ENCODE assay signal across 18 cellular contexts in the genomic region with DNA sequence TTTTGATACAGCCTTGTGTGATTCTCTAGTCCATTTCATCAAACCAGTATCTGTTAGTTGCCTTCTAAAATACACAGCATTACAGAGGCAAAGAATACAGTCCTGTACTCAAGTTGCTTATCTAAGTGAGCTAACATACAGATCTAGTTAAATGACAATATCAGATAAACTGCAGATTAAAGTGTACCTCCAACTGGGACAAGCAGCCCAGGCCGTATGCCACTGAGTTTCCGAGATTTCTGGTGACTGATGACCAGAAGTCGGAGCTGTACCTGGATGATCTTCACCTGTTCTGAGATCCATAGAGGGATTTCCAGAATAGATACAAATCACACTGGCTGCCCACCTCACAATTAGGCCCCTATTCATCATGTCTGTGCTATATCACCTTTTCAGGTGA. TPM values are rescaled to one million over a fixed set of nuclear protein-coding genes. Genes with fewer than 3 reads are reported as not detected.
DNase-seq lines count a peak whose midpoint lies in the region; ATAC-seq lines count a peak whose summit lies in the region.
"Had no signal": no experiment of that assay in that cellular context is flagged by ENCODE, and none has a peak within 500 bp of the region (broad histone marks: within the 10 kb centered on the region; RNA-seq: fewer than 3 reads in every experiment).

No MANE protein-coding gene starts in this region.

- H3K4me2 ChIP-seq in mesendoderm (ENCODE audit: low read length) (no peak overlapping the region), GM23248 (ENCODE audit: unreplicated experiment) (no peak overlapping the region)

- H4K20me1 ChIP-seq in GM23248 (ENCODE audit: insufficient read depth), result no peaks in the 10 kb centered on the region

- no peak overlapping the region for H3K9ac ChIP-seq in mesendoderm (ENCODE audit: low read length)
- no peak overlapping the region for H3K9ac ChIP-seq in GM23248

- H2BK15ac ChIP-seq in mesendoderm (replicated peaks; ENCODE audit: low read depth), result no peak overlapping the region

- CTCF ChIA-PET in naive thymus-derived CD4-positive, alpha-beta T cell (lab: Charles Lee), result no interaction called here

- POLR2A ChIA-PET in naive thymus-derived CD4-positive, alpha-beta T cell (lab: Charles Lee), result no interaction called here

- no peaks in the 10 kb centered on the region for H3K9me3 Mint-ChIP-seq in stimulated activated memory B cell treated with anti-CD40 and anti-IgM and Interleukin-4, amounts not matched to agents 10 μg/mL and 1 μg/mL and 100 μg/mL, for 72 hours
- H3K9me3 Mint-ChIP-seq in naive thymus-derived CD4-positive, alpha-beta T cell, result no peaks in the 10 kb centered on the region
- H3K9me3 Mint-ChIP-seq: CD4-positive, alpha-beta memory T cell; HFFc6 had no signal

- H3K18ac ChIP-seq in mesendoderm (ENCODE audit: low read length), result no peak overlapping the region

- H2AFZ ChIP-seq in GM23248, result no peak overlapping the region

- DNase-seq in NCI-H524 (lab: John Stamatoyannopoulos, UW), result peak; percentile 27 to 62
- no peak for DNase-seq in NCI-H524 treated with DMSO at 0.1 percent for 48 hours (lab: John Stamatoyannopoulos, UW)
- DNase-seq in NCI-H82 treated with DMSO at 0.1 percent for 48 hours (lab: John Stamatoyannopoulos, UW; ENCODE audit: unreplicated experiment), result peak; percentile 52
- peak; percentile 65 for DNase-seq in mesendoderm
- no peak for DNase-seq in GM23248
- no peak for DNase-seq in naive thymus-derived CD4-positive, alpha-beta T cell
- DNase-seq: C1 segment of cervical spinal cord; Calu3; CD4-positive, alpha-beta memory T cell; COR-L47; DMS79; EL; GDM1; GOT3; HFFc6 had no signal

- no peaks in the 10 kb centered on the region for H3K4me1 Mint-ChIP-seq in stimulated activated memory B cell treated with anti-CD40 and anti-IgM and Interleukin-4, amounts not matched to agents 10 μg/mL and 1 μg/mL and 100 μg/mL, for 72 hours
- H3K4me1 Mint-ChIP-seq in naive thymus-derived CD4-positive, alpha-beta T cell, result no peaks in the 10 kb centered on the region
- H3K4me1 Mint-ChIP-seq: CD4-positive, alpha-beta memory T cell had no signal

- no peaks in the 10 kb centered on the region for H3K36me3 ChIP-seq in mesendoderm (ENCODE audit: control insufficient read depth, insufficient read depth, low read length)
- H3K36me3 ChIP-seq in GM23248 (ENCODE audit: low read depth), result no peaks in the 10 kb centered on the region
- H3K36me3 ChIP-seq in naive thymus-derived CD4-positive, alpha-beta T cell (ENCODE audit: control insufficient read depth in 2 of 3, insufficient read depth in 3 of 3, low read length in 3 of 3), result no peaks in the 10 kb centered on the region
- H3K36me3 ChIP-seq: HAP-1 had no signal

- H3F3A ChIP-seq in GM23248 (ENCODE audit: insufficient read depth), result no peaks in the 10 kb centered on the region; the same call in 1 of the 2 replicates

- no peak overlapping the region for H3K23ac ChIP-seq in mesendoderm (ENCODE audit: low read length)

- H2BK120ac ChIP-seq in mesendoderm (ENCODE audit: low read depth, low read length), result no peak overlapping the region

- no CpG with 5 or more reads among the region's 3 CpGs for WGBS in mesendoderm (ENCODE audit: extremely low coverage, insufficient coverage, low lambda C conversion rate)
- WGBS in GM23248 (ENCODE audit: low coverage in 1 of 2, low lambda C conversion rate in 2 of 2, missing lambda C conversion rate in 2 of 2), 2 experiments, result 96 to 99% methylated on average over 3 of the region's 3 CpGs

- no peak overlapping the region for H3K4me3 ChIP-seq in mesendoderm (ENCODE audit: low read length)
- no peak overlapping the region for H3K4me3 ChIP-seq in GM23248
- H3K4me3 ChIP-seq in naive thymus-derived CD4-positive, alpha-beta T cell (ENCODE audit: low read length), result no peak overlapping the region
- H3K4me3 ChIP-seq: GM12878, HAP-1 had no signal

- in situ Hi-C loops in GM23248 (cut with MboI), result no loop called here

- H3K27me3 Mint-ChIP-seq in stimulated activated memory B cell treated with anti-CD40 and anti-IgM and Interleukin-4, amounts not matched to agents 10 μg/mL and 1 μg/mL and 100 μg/mL, for 72 hours, result no peaks in the 10 kb centered on the region
- peaks cover 0 to 19% (median 0%) of the 10 kb centered on the region in 5 donors for H3K27me3 Mint-ChIP-seq in naive thymus-derived CD4-positive, alpha-beta T cell

- no peak overlapping the region for H3K27ac Mint-ChIP-seq in stimulated activated memory B cell treated with anti-CD40 and anti-IgM and Interleukin-4, amounts not matched to agents 10 μg/mL and 1 μg/mL and 100 μg/mL, for 72 hours
- no peak overlapping the region for H3K27ac Mint-ChIP-seq in naive thymus-derived CD4-positive, alpha-beta T cell
- H3K27ac Mint-ChIP-seq: CD4-positive, alpha-beta memory T cell; HFFc6 had no signal

- H3K56ac ChIP-seq in mesendoderm (ENCODE audit: low read length), result no peak overlapping the region

- H3K4me3 Mint-ChIP-seq in stimulated activated memory B cell treated with anti-CD40 and anti-IgM and Interleukin-4, amounts not matched to agents 10 μg/mL and 1 μg/mL and 100 μg/mL, for 72 hours, result no peak overlapping the region
- H3K4me3 Mint-ChIP-seq in naive thymus-derived CD4-positive, alpha-beta T cell, result no peak overlapping the region
- H3K4me3 Mint-ChIP-seq: CD4-positive, alpha-beta memory T cell; HFFc6 had no signal

- no peak overlapping the region for H4K5ac ChIP-seq in mesendoderm (ENCODE audit: low read length)

- no peaks in the 10 kb centered on the region for H3K79me2 ChIP-seq in mesendoderm (ENCODE audit: control insufficient read depth, insufficient read depth, low read length)
- H3K79me2 ChIP-seq in GM23248 (ENCODE audit: insufficient read depth), result no peaks in the 10 kb centered on the region

- intact Hi-C loops in naive thymus-derived CD4-positive, alpha-beta T cell (cut with micrococcal nuclease), result no loop called here

- no peak overlapping the region for H3K4ac ChIP-seq in mesendoderm (ENCODE audit: low read depth, low read length)

- H2BK5ac ChIP-seq in mesendoderm (ENCODE audit: low read length), result no peak overlapping the region

- H3K9me2 ChIP-seq in GM23248 (ENCODE audit: insufficient read depth), result no peaks in the 10 kb centered on the region

- ATAC-seq in stimulated activated memory B cell treated with anti-CD40 and anti-IgM and Interleukin-4, amounts not matched to agents 10 μg/mL and 1 μg/mL and 100 μg/mL, for 72 hours, result no peak
- ATAC-seq in naive thymus-derived CD4-positive, alpha-beta T cell, result no peak
- ATAC-seq: GM12878 had no signal

- peaks cover 2% of the 10 kb centered on the region for H3K4me1 ChIP-seq in mesendoderm (ENCODE audit: control insufficient read depth, low read depth, low read length)
- H3K4me1 ChIP-seq in GM23248 (ENCODE audit: insufficient read depth), result peaks cover 10% of the 10 kb centered on the region
- no peaks in the 10 kb centered on the region for H3K4me1 ChIP-seq in naive thymus-derived CD4-positive, alpha-beta T cell (ENCODE audit: control insufficient read depth in 2 of 2, insufficient read depth in 2 of 2, low read length in 2 of 2)

- H3K27ac ChIP-seq in mesendoderm (ENCODE audit: low read depth, low read length) (no peak overlapping the region), GM23248 (no peak overlapping the region)
- H3K27ac ChIP-seq in naive thymus-derived CD4-positive, alpha-beta T cell (ENCODE audit: low read depth, low read length), result no peak overlapping the region

- no peaks in the 10 kb centered on the region for H3K27me3 ChIP-seq in mesendoderm (ENCODE audit: insufficient read depth, low read length, poor library complexity)
- H3K27me3 ChIP-seq in GM23248 (replicated peaks; ENCODE audit: insufficient read depth), result no peaks in the 10 kb centered on the region
- H3K27me3 ChIP-seq in naive thymus-derived CD4-positive, alpha-beta T cell (ENCODE audit: control insufficient read depth in 2 of 2, insufficient read depth in 2 of 2, low read length in 2 of 2), result no peaks in the 10 kb centered on the region

- H2AK5ac ChIP-seq in mesendoderm (ENCODE audit: low read length), result no peak overlapping the region

- no peaks in the 10 kb centered on the region for H3K36me3 Mint-ChIP-seq in stimulated activated memory B cell treated with anti-CD40 and anti-IgM and Interleukin-4, amounts not matched to agents 10 μg/mL and 1 μg/mL and 100 μg/mL, for 72 hours
- no peaks in the 10 kb centered on the region for H3K36me3 Mint-ChIP-seq in naive thymus-derived CD4-positive, alpha-beta T cell
- H3K36me3 Mint-ChIP-seq: CD4-positive, alpha-beta memory T cell had no signal

- no peaks in the 10 kb centered on the region for H3K79me1 ChIP-seq in mesendoderm (ENCODE audit: low read length)

- H4K8ac ChIP-seq in mesendoderm (ENCODE audit: low read depth, low read length), result no peak overlapping the region

- no peaks in the 10 kb centered on the region for H3K9me3 ChIP-seq in GM23248 (ENCODE audit: low read depth)
- H3K9me3 ChIP-seq in naive thymus-derived CD4-positive, alpha-beta T cell (ENCODE audit: control insufficient read depth in 2 of 3, low read length in 3 of 3), result no peaks in the 10 kb centered on the region

RNA-seq across cellular contexts. Expression of a gene that starts 6.3 kb away (rescaled TPM):
- polyA plus RNA-seq in mesendoderm (2013, experiment 1 of 2), result 28.6 TPM
- polyA plus RNA-seq in mesendoderm (2013, experiment 2 of 2), result 30.5 TPM
- 14.8 and 26.1 TPM in 2 replicates for total RNA-seq in GM23248 (2014; rRNA removed; shearing (Covaris generic))
- 23.9 and 25.0 TPM in 2 replicates for polyA plus RNA-seq in GM23248 (2016; fragmentation: Nextera tagmentation; extraction: Ambion mirVana)
- total RNA-seq in naive thymus-derived CD4-positive, alpha-beta T cell, result 10 to 100 TPM in 4 of 5 experiments, 1 to 10 TPM in 1; 9.8 to 49.2 (median 17.5) TPM
- 10 to 100 TPM; 16.6 to 35.6 TPM for polyA plus RNA-seq in naive thymus-derived CD4-positive, alpha-beta T cell

RNA-seq across cellular contexts. Expression of a gene that starts 56.4 kb away (rescaled TPM):
- polyA plus RNA-seq in mesendoderm (2013, experiment 1 of 2), result 263 TPM
- 257 TPM for polyA plus RNA-seq in mesendoderm (2013, experiment 2 of 2)
- 40.2 and 73.6 TPM in 2 replicates for total RNA-seq in GM23248 (2014; rRNA removed; shearing (Covaris generic))
- polyA plus RNA-seq in GM23248 (2016; fragmentation: Nextera tagmentation; extraction: Ambion mirVana), result 69.7 and 88.2 TPM in 2 replicates
- 100 to 1,000 TPM in 1 of 5 experiments, 10 to 100 TPM in 4; 37.4 to 185 (median 47.9) TPM for total RNA-seq in naive thymus-derived CD4-positive, alpha-beta T cell
- 10 to 100 TPM; 30.1 to 36.2 TPM for polyA plus RNA-seq in naive thymus-derived CD4-positive, alpha-beta T cell

RNA-seq across cellular contexts. Expression of a gene that starts 56.8 kb away (rescaled TPM):
- polyA plus RNA-seq in mesendoderm (2013, experiment 1 of 2), result 10.7 TPM
- polyA plus RNA-seq in mesendoderm (2013, experiment 2 of 2), result 8.9 TPM
- 48.4 and 59.4 TPM in 2 replicates for total RNA-seq in GM23248 (2014; rRNA removed; shearing (Covaris generic))
- 15.2 and 19.8 TPM in 2 replicates for polyA plus RNA-seq in GM23248 (2016; fragmentation: Nextera tagmentation; extraction: Ambion mirVana)
- 10 to 100 TPM; 19.6 to 36.2 (median 30.4) TPM for total RNA-seq in naive thymus-derived CD4-positive, alpha-beta T cell
- 10 to 100 TPM in 1 of 2 donors, 1 to 10 TPM in 1; 6.3 to 10.4 TPM for polyA plus RNA-seq in naive thymus-derived CD4-positive, alpha-beta T cell

Comparison
In these comparisons a context has a peak if more than half of its experiments do, and no peak if none do; other contexts are left out.
1. DNase-seq: peak in NCI-H524 (2 of 2), NCI-H82 treated with DMSO at 0.1 percent for 48 hours (single experiment) and mesendoderm (single experiment); none in NCI-H524 treated with DMSO at 0.1 percent for 48 hours (single experiment), GM23248 (single experiment) and naive thymus-derived CD4-positive, alpha-beta T cell (0 of 9).